Comparison of ENCODE assay signal across 9 cellular contexts in genomic region chr16:56357765-56358322, GRCh38.
DNase-seq lines count a peak whose midpoint lies in the region; ATAC-seq and TF ChIP-seq lines count a peak whose summit lies in the region.
"Had no signal": no experiment of that assay in that cellular context is flagged by ENCODE, and none has a peak within 500 bp of the region (broad histone marks: within the 10 kb centered on the region; RNA-seq: fewer than 3 reads in every experiment).

No MANE protein-coding gene starts in this region.

- H3K4me1 ChIP-seq in trophoblast cell (ENCODE audit: control insufficient read depth in 1 of 2, insufficient read depth in 2 of 2, low read length in 2 of 2), result peaks cover 11 to 17% of the 10 kb centered on the region in 2 experiments

- H3K27ac ChIP-seq in RWPE1 (peak overlapping the region; percentile 38; the same call in 1 of the 2 replicates), trophoblast cell (ENCODE audit: low read depth, low read length) (no peak overlapping the region)

- ATAC-seq in GM21515 (IDR thresholded peaks at IDR 0.05; ENCODE audit: unreplicated experiment), result no peak

- H3K36me3 ChIP-seq in trophoblast cell (ENCODE audit: control insufficient read depth in 1 of 2, insufficient read depth in 2 of 2, low read length in 2 of 2), result peaks cover 10 to 11% of the 10 kb centered on the region in 2 experiments

- H2AK5ac ChIP-seq in trophoblast cell (ENCODE audit: low read length), result no peak overlapping the region

- H2AFZ ChIP-seq in trophoblast cell (ENCODE audit: insufficient read depth, low read length, poor library complexity), result no peak overlapping the region

- no peaks in the 10 kb centered on the region for H3K27me3 ChIP-seq in trophoblast cell (ENCODE audit: insufficient read depth, low read length)

- no peak overlapping the region for H2BK120ac ChIP-seq in trophoblast cell (ENCODE audit: insufficient read depth, low read length, poor library complexity)

- H3K23ac ChIP-seq in trophoblast cell (ENCODE audit: low read length), result no peak overlapping the region

- peak overlapping the region; percentile 22 for H4K91ac ChIP-seq in trophoblast cell (ENCODE audit: low read depth, low read length)

- H2BK12ac ChIP-seq in trophoblast cell (ENCODE audit: low read length), result no peak overlapping the region

- H3K4me3 ChIP-seq in GM12865 (ENCODE audit: low read depth, low read length), result no peak overlapping the region
- H3K4me3 ChIP-seq in epithelial cell of esophagus (ENCODE audit: low read length), result no peak overlapping the region
- no peak overlapping the region for H3K4me3 ChIP-seq in trophoblast cell (ENCODE audit: low read depth, low read length)

- no CpG with 5 or more reads among the region's 13 CpGs for WGBS in trophoblast cell (ENCODE audit: extremely low coverage, insufficient coverage, insufficient read length)

- no peak overlapping the region for H3K4ac ChIP-seq in trophoblast cell (ENCODE audit: low read depth, low read length)

- POLR2A ChIA-PET in RWPE1 (lab: Yijun Ruan, JAX; ENCODE audit: low non-redundant PET), result no interaction called here

- no peak overlapping the region for H4K12ac ChIP-seq in trophoblast cell (ENCODE audit: low read depth, low read length)

- peak; percentile 30 for TF ChIP-seq CTCF in GM12865 (IDR thresholded peaks at IDR 0.05; ENCODE audit: insufficient read depth, low read depth, low read length, missing control alignments)
- no peak for TF ChIP-seq CTCF in RWPE1 (conservative IDR thresholded peaks at IDR 0.05; ENCODE audit: low read depth)
- peak; percentile 5 for TF ChIP-seq CTCF in epithelial cell of esophagus (IDR thresholded peaks at IDR 0.05; ENCODE audit: insufficient read depth, low read depth, low read length, missing control alignments)

- no peak overlapping the region for H3K9ac ChIP-seq in trophoblast cell (ENCODE audit: low read length)

- H3K4me2 ChIP-seq in trophoblast cell (ENCODE audit: low read length), result no peak overlapping the region

- H2BK5ac ChIP-seq in trophoblast cell (ENCODE audit: low read depth, low read length, poor library complexity), result no peak overlapping the region

- H3K9me3 ChIP-seq in trophoblast cell (ENCODE audit: insufficient read depth, low read depth, low read length), result peaks cover 1% of the 10 kb centered on the region

- no peaks in the 10 kb centered on the region for H3K79me2 ChIP-seq in trophoblast cell (ENCODE audit: control insufficient read depth, insufficient read depth, low read length, poor library complexity)

- peak; percentile 28 for DNase-seq in GM12865 (ENCODE audit: low read depth)
- DNase-seq in RWPE1 (ENCODE audit: low spot score), result no peak
- no peak for DNase-seq in epithelial cell of esophagus (ENCODE audit: low read depth)
- DNase-seq in trophoblast cell, result no peak
- DNase-seq in nucleus accumbens (lab: John Stamatoyannopoulos, UW), result no peak
- no peak for DNase-seq in GM19238 (ENCODE audit: insufficient read length, low spot score)
- no peak for DNase-seq in HuH-7.5 (ENCODE audit: low spot score)
- DNase-seq: NCI-H510A treated with DMSO at 0.1 percent for 48 hours had no signal

- no peaks in the 10 kb centered on the region for H3K79me1 ChIP-seq in trophoblast cell (ENCODE audit: low read length)

- no peak overlapping the region for H3K14ac ChIP-seq in trophoblast cell (ENCODE audit: low read length)

- CTCF ChIA-PET in RWPE1 (lab: Yijun Ruan, JAX), result interaction anchor here (0.7 to 3.0 kb wide), 4 partner anchors 11 to 74 kb away, joined by 3 to 53 read pairs (median 11); no protein-coding TSS in a partner anchor

- H4K8ac ChIP-seq in trophoblast cell (ENCODE audit: low read depth, low read length), result peak overlapping the region; percentile 24

- no peak overlapping the region for H3K18ac ChIP-seq in trophoblast cell (ENCODE audit: low read length)
